Comparison of ENCODE assay signal across 1 cellular context in the genomic region with DNA sequence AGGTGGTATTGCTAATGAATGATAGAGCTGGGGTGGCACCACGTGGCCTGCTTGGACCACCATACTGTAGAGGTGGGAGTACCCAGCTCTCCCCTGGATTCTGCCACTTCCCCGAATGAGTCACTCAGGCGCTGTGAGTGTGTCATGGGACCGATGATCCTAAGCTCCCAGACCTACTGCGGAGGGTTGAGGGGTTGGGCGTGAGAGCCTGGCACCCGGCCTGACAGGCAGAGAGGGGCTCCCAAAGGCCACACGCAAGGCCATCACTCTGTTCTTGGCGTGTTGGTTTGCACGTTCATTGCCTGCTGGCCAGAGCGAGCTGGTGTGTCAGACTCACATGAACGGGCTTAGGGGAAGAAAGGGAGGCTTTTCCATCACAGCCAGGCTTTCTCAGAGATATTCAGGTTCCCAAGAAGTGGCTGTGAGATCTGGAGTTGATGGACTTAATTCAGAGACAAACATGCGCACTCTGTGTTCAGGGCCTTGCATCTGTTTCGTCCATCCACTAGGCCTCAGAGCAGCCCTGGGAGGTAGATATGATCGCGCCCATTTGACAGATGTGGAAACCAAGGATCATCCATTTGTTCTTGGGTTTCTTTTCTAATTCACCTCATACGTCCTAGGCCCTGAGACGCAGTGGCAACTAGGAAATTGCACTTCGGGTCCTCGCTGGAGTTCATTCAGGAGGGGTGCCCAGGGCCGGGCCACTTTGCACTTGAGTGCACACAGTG.
TF ChIP-seq lines count a peak whose summit lies in the region.

No MANE protein-coding gene starts in this region.

TF ChIP-seq in SK-N-SH treated with all-trans-retinoic acid at 6 μM for 48 hours, 23 proteins besides CTCF, POLR2A, EP300 and RAD21 (continued from another document):
- TF ChIP-seq, protein P1, sequence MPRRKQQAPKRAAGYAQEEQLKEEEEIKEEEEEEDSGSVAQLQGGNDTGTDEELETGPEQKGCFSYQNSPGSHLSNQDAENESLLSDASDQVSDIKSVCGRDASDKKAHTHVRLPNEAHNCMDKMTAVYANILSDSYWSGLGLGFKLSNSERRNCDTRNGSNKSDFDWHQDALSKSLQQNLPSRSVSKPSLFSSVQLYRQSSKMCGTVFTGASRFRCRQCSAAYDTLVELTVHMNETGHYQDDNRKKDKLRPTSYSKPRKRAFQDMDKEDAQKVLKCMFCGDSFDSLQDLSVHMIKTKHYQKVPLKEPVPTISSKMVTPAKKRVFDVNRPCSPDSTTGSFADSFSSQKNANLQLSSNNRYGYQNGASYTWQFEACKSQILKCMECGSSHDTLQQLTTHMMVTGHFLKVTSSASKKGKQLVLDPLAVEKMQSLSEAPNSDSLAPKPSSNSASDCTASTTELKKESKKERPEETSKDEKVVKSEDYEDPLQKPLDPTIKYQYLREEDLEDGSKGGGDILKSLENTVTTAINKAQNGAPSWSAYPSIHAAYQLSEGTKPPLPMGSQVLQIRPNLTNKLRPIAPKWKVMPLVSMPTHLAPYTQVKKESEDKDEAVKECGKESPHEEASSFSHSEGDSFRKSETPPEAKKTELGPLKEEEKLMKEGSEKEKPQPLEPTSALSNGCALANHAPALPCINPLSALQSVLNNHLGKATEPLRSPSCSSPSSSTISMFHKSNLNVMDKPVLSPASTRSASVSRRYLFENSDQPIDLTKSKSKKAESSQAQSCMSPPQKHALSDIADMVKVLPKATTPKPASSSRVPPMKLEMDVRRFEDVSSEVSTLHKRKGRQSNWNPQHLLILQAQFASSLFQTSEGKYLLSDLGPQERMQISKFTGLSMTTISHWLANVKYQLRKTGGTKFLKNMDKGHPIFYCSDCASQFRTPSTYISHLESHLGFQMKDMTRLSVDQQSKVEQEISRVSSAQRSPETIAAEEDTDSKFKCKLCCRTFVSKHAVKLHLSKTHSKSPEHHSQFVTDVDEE (CRISPR knock-in tag; IDR thresholded peaks at IDR 0.05) = no peak
- TF ChIP-seq ZNF70 (CRISPR knock-in tag; IDR thresholded peaks at IDR 0.05) = no peak
- TF ChIP-seq CSRNP3 (CRISPR knock-in tag; IDR thresholded peaks at IDR 0.05) = no peak
- TF ChIP-seq ZNF8 (CRISPR knock-in tag; IDR thresholded peaks at IDR 0.05) = no peak
- TF ChIP-seq, protein P2, sequence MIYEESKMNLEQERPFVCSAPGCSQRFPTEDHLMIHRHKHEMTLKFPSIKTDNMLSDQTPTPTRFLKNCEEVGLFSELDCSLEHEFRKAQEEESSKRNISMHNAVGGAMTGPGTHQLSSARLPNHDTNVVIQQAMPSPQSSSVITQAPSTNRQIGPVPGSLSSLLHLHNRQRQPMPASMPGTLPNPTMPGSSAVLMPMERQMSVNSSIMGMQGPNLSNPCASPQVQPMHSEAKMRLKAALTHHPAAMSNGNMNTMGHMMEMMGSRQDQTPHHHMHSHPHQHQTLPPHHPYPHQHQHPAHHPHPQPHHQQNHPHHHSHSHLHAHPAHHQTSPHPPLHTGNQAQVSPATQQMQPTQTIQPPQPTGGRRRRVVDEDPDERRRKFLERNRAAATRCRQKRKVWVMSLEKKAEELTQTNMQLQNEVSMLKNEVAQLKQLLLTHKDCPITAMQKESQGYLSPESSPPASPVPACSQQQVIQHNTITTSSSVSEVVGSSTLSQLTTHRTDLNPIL (CRISPR knock-in tag; IDR thresholded peaks at IDR 0.05; ENCODE audit: low read depth) = no peak
- TF ChIP-seq POU6F1 (CRISPR knock-in tag; IDR thresholded peaks at IDR 0.05; ENCODE audit: borderline replicate concordance, low read depth) = no peak
- TF ChIP-seq RARB (CRISPR knock-in tag; IDR thresholded peaks at IDR 0.05) = no peak
- TF ChIP-seq PPARA (CRISPR knock-in tag; IDR thresholded peaks at IDR 0.05; ENCODE audit: borderline replicate concordance) = no peak
- no peak for TF ChIP-seq TCF4 (CRISPR knock-in tag; IDR thresholded peaks at IDR 0.05; ENCODE audit: borderline replicate concordance)
- TF ChIP-seq SNAI2 (CRISPR knock-in tag; IDR thresholded peaks at IDR 0.05) = no peak
- TF ChIP-seq TOX (CRISPR knock-in tag; IDR thresholded peaks at IDR 0.05; ENCODE audit: borderline replicate concordance) = no peak
- TF ChIP-seq ZFP3 (CRISPR knock-in tag; IDR thresholded peaks at IDR 0.05) = no peak
